In genomic region chr4:128306992-128307581, GRCh38 we compare ENCODE assay signal across 13 cellular contexts. TPM values are rescaled to one million over a fixed set of nuclear protein-coding genes. Genes with fewer than 3 reads are reported as not detected.
DNase-seq lines count a peak whose midpoint lies in the region; ATAC-seq and TF ChIP-seq lines count a peak whose summit lies in the region.
"Had no signal": no experiment of that assay in that cellular context is flagged by ENCODE, and none has a peak within 500 bp of the region (broad histone marks: within the 10 kb centered on the region; RNA-seq: fewer than 3 reads in every experiment).

No MANE protein-coding gene starts in this region.

- H3K36me3 ChIP-seq in GM23338 (ENCODE audit: insufficient read depth) (no peaks in the 10 kb centered on the region), liver (ENCODE audit: control insufficient read depth in 4 of 4, insufficient read depth in 3 of 4, low read depth in 1 of 4, low read length in 3 of 4) (no peaks in the 10 kb centered on the region)

- peak overlapping the region; percentile 14; the same call in 1 of the 2 replicates for H3K27ac Mint-ChIP-seq in GM23338
- H3K27ac Mint-ChIP-seq: natural killer cell treated with Interleukin-12 subunit alpha and Interleukin-12 subunit beta and Interleukin-15 and Interleukin-18, amount 100 ng/mL, for 72 hours had no signal

- intact Hi-C loops in sciatic nerve (cut with DNase I): no loop called here

- TF ChIP-seq CTCF in GM23338 (conservative IDR thresholded peaks at IDR 0.05; ENCODE audit: low read depth in 2 of 2) (no peak), liver (IDR thresholded peaks at IDR 0.05; ENCODE audit: low read depth, low read length, missing input control) (no peak)

- WGBS in liver: 67% methylated on average over 1 of the region's 1 CpG

- H3K9me3 Mint-ChIP-seq in GM23338: no peaks in the 10 kb centered on the region
- H3K9me3 Mint-ChIP-seq: natural killer cell treated with Interleukin-12 subunit alpha and Interleukin-12 subunit beta and Interleukin-15 and Interleukin-18, amount 100 ng/mL, for 72 hours had no signal

- H4K20me1 ChIP-seq in GM23338 (replicated peaks; ENCODE audit: insufficient read depth): no peaks in the 10 kb centered on the region

- DNase-seq in GM23338 (ENCODE audit: low spot score) (no peak), NCI-H226 (no peak), C1 segment of cervical spinal cord (lab: John Stamatoyannopoulos, UW) (no peak), sciatic nerve (ENCODE audit: low spot score) (no peak)
- DNase-seq: dermis blood vessel endothelial cell, NCI-H1694 treated with DMSO at 0.1 percent for 48 hours had no signal

- no peaks in the 10 kb centered on the region for H3K36me3 Mint-ChIP-seq in GM23338 (ENCODE audit: low read depth)
- H3K36me3 Mint-ChIP-seq: natural killer cell treated with Interleukin-12 subunit alpha and Interleukin-12 subunit beta and Interleukin-15 and Interleukin-18, amount 100 ng/mL, for 72 hours had no signal

- no peak overlapping the region for H3K4me3 Mint-ChIP-seq in GM23338
- H3K4me3 Mint-ChIP-seq: natural killer cell treated with Interleukin-12 subunit alpha and Interleukin-12 subunit beta and Interleukin-15 and Interleukin-18, amount 100 ng/mL, for 72 hours had no signal

- H2AFZ ChIP-seq in GM23338: no peak overlapping the region

- H3K4me1 ChIP-seq in GM23338 (ENCODE audit: insufficient read depth): peaks cover 8% of the 10 kb centered on the region
- H3K4me1 ChIP-seq in liver (ENCODE audit: control insufficient read depth in 4 of 4, insufficient read depth in 4 of 4, low read length in 3 of 4): peaks cover 6 to 37% (median 28%) of the 10 kb centered on the region in 4 donors

- H3K9me2 ChIP-seq in GM23338 (ENCODE audit: insufficient read depth): no peaks in the 10 kb centered on the region

- no peak overlapping the region for H3K4me2 ChIP-seq in GM23338

- H3K27me3 Mint-ChIP-seq in GM23338 (ENCODE audit: insufficient read depth, low read depth, poor library complexity): no peaks in the 10 kb centered on the region
- H3K27me3 Mint-ChIP-seq: natural killer cell treated with Interleukin-12 subunit alpha and Interleukin-12 subunit beta and Interleukin-15 and Interleukin-18, amount 100 ng/mL, for 72 hours had no signal

- H3K27me3 ChIP-seq in GM23338 (ENCODE audit: insufficient read depth) (no peaks in the 10 kb centered on the region), liver (ENCODE audit: control insufficient read depth in 4 of 4, insufficient read depth in 4 of 4, low read length in 3 of 4) (no peaks in the 10 kb centered on the region)

- H3K9me3 ChIP-seq in liver (ENCODE audit: control insufficient read depth in 4 of 4, low read length in 3 of 4): no peaks in the 10 kb centered on the region

- H3K9ac ChIP-seq in liver (ENCODE audit: low read depth in 1 of 2, low read length in 2 of 2): no peak overlapping the region

- no peaks in the 10 kb centered on the region for H3F3A ChIP-seq in GM23338 (replicated peaks; ENCODE audit: low read depth)

- H3K79me2 ChIP-seq in GM23338 (replicated peaks; ENCODE audit: insufficient read depth): no peaks in the 10 kb centered on the region

- H3K4me1 Mint-ChIP-seq in GM23338: peaks cover 20% of the 10 kb centered on the region

- H3K4me3 ChIP-seq in GM23338: no peak overlapping the region
- H3K4me3 ChIP-seq in liver (ENCODE audit: low read depth in 1 of 3, low read length in 3 of 3): no peak overlapping the region
- H3K4me3 ChIP-seq: skin epidermis had no signal

- no peak overlapping the region for H3K27ac ChIP-seq in GM23338 (ENCODE audit: low read depth)
- H3K27ac ChIP-seq in liver (ENCODE audit: low read depth in 1 of 2, low read length in 2 of 2): no peak overlapping the region
- H3K27ac ChIP-seq: C4-2B, skin epidermis had no signal

- ATAC-seq in GM18909 (IDR thresholded peaks at IDR 0.05; ENCODE audit: poor library complexity, unreplicated experiment): peak; percentile 63
- ATAC-seq in GM23338: no peak
- peak; percentile 88 for ATAC-seq in HG03442 (IDR thresholded peaks at IDR 0.05; ENCODE audit: unreplicated experiment)
- ATAC-seq in HG03139 (IDR thresholded peaks at IDR 0.05; ENCODE audit: unreplicated experiment): no peak
- ATAC-seq in sciatic nerve: no peak
- ATAC-seq: natural killer cell treated with Interleukin-12 subunit alpha and Interleukin-12 subunit beta and Interleukin-15 and Interleukin-18, amount 100 ng/mL, for 72 hours had no signal

- no peak for TF ChIP-seq RAD21 in liver (IDR thresholded peaks at IDR 0.05)

TF ChIP-seq in GM23338, 12 proteins besides CTCF, POLR2A, EP300 and RAD21 (continues in another document):
- TF ChIP-seq CREB1 (CRISPR knock-in tag; IDR thresholded peaks at IDR 0.05; ENCODE audit: low read depth) (no peak), ZNF331 (CRISPR knock-in tag; IDR thresholded peaks at IDR 0.05; ENCODE audit: low read depth) (no peak), ZNF114 (CRISPR knock-in tag; IDR thresholded peaks at IDR 0.05) (no peak), POLR2AphosphoS5 (IDR thresholded peaks at IDR 0.05; ENCODE audit: low read depth) (no peak), JUNB (IDR thresholded peaks at IDR 0.05; ENCODE audit: unreplicated experiment) (no peak), EZH2phosphoT487 (IDR thresholded peaks at IDR 0.05; ENCODE audit: unreplicated experiment) (no peak), STAT1 (IDR thresholded peaks at IDR 0.05; ENCODE audit: unreplicated experiment) (no peak), EZH2 (IDR thresholded peaks at IDR 0.05; ENCODE audit: low read depth, unreplicated experiment) (no peak), REST (IDR thresholded peaks at IDR 0.05; ENCODE audit: unreplicated experiment) (no peak)

TF ChIP-seq in liver, 16 proteins besides CTCF, POLR2A, EP300 and RAD21:
- TF ChIP-seq RXRA (IDR thresholded peaks at IDR 0.05): peak; percentile 47 to 61
- TF ChIP-seq SP1 (IDR thresholded peaks at IDR 0.05): peak; percentile 48
- no peak for TF ChIP-seq ATF3 (IDR thresholded peaks at IDR 0.05)
- TF ChIP-seq TAF1 (conservative IDR thresholded peaks at IDR 0.05): no peak
- peak; percentile 56 to 64 for TF ChIP-seq HNF4A (conservative IDR thresholded peaks at IDR 0.05)
- TF ChIP-seq MAX (IDR thresholded peaks at IDR 0.05): peak; percentile 11
- TF ChIP-seq NR2F2 (IDR thresholded peaks at IDR 0.05): no peak
- TF ChIP-seq FOXA1 (IDR thresholded peaks at IDR 0.05): no peak
- no peak for TF ChIP-seq FOXA2 (IDR thresholded peaks at IDR 0.05)
- no peak for TF ChIP-seq EGR1 (IDR thresholded peaks at IDR 0.05; ENCODE audit: low read depth in 2 of 2)
- TF ChIP-seq YY1 (IDR thresholded peaks at IDR 0.05): peak; percentile 33
- TF ChIP-seq HNF4G (IDR thresholded peaks at IDR 0.05): no peak
- TF ChIP-seq GABPA (IDR thresholded peaks at IDR 0.05 in 1 of 2, conservative IDR thresholded peaks at IDR 0.05 in 1 of 2): no peak
- peak; percentile 16 for TF ChIP-seq REST (IDR thresholded peaks at IDR 0.05)
- no peak for TF ChIP-seq ZBTB33 (IDR thresholded peaks at IDR 0.05)
- TF ChIP-seq JUND (IDR thresholded peaks at IDR 0.05): no peak

RNA-seq across cellular contexts. Expression of gene PGRMC2, which starts 19.5 kb away (rescaled TPM):
- 61.9 and 74.5 TPM in 2 replicates for total RNA-seq in GM23338 (2014; rRNA removed; shearing (Covaris generic))
- polyA plus RNA-seq in GM23338 (2016; fragmentation: Nextera tagmentation; extraction: Ambion mirVana): 33.7 and 40.2 TPM in 2 replicates
- 10 to 100 TPM; 31.5 to 44.3 TPM for total RNA-seq in liver
- polyA plus RNA-seq in liver: 10 to 100 TPM; 28.9 to 32.8 TPM
- 53.9 TPM for total RNA-seq in sciatic nerve

Comparison
In these comparisons a context has a peak if more than half of its experiments do, and no peak if none do; other contexts are left out.
1. ATAC-seq: peak in GM18909 (single experiment) and HG03442 (single experiment); none in GM23338 (single experiment), HG03139 (single experiment) and sciatic nerve (single experiment).